21 cellular contexts compared by ENCODE assay signal in genomic region chrX:15215366-15215765, GRCh38.
DNase-seq lines count a peak whose midpoint lies in the region; ATAC-seq lines count a peak whose summit lies in the region.
"Had no signal": no experiment of that assay in that cellular context is flagged by ENCODE, and none has a peak within 500 bp of the region (broad histone marks: within the 10 kb centered on the region; RNA-seq: fewer than 3 reads in every experiment).

No MANE protein-coding gene starts in this region.

- no peak for ATAC-seq in GM18511 (IDR thresholded peaks at IDR 0.05; ENCODE audit: unreplicated experiment)
- ATAC-seq: A549 had no signal

- DNase-seq in NCI-H82 (lab: John Stamatoyannopoulos, UW) (peak; percentile 14), NCI-H82 treated with DMSO at 0.1 percent for 48 hours (lab: John Stamatoyannopoulos, UW; ENCODE audit: unreplicated experiment) (no peak), NCI-H1694 treated with DMSO at 0.1 percent for 48 hours (lab: John Stamatoyannopoulos, UW) (peak; percentile 66), NCI-H69 (lab: John Stamatoyannopoulos, UW) (peak; percentile 77), pons (ENCODE audit: low spot score) (peak; percentile 0), glomerular visceral epithelial cell (ENCODE audit: extremely low spot score) (no peak), activated T-cell treated with anti-CD3 and anti-CD28 coated beads for 4 hours (no peak)
- DNase-seq: CD4-positive, alpha-beta memory T cell; COR-L47; DMS79; MM.1S; NCI-H1048; NCI-H2107; NCI-H226; NCI-H510A; NCI-H774; OCI-M1; Peyer's patch; SHP77 treated with DMSO at 0.1 percent for 48 hours had no signal

Comparison
In these comparisons a context has a peak if more than half of its experiments do, and no peak if none do; other contexts are left out.
1. DNase-seq: peak in NCI-H82 (single experiment), NCI-H1694 treated with DMSO at 0.1 percent for 48 hours (single experiment), NCI-H69 (single experiment) and pons (single experiment); none in NCI-H82 treated with DMSO at 0.1 percent for 48 hours (single experiment), glomerular visceral epithelial cell (single experiment) and activated T-cell treated with anti-CD3 and anti-CD28 coated beads for 4 hours (single experiment).